18 cellular contexts compared by ENCODE assay signal in genomic region chr2:86140969-86141392, GRCh38. TPM values are rescaled to one million over a fixed set of nuclear protein-coding genes. Genes with fewer than 3 reads are reported as not detected.
A peak's percentile ranks its signal among the peaks of the same experiment; 100 is the strongest.
DNase-seq lines count a peak whose midpoint lies in the region; ATAC-seq, FAIRE-seq and TF ChIP-seq lines count a peak whose summit lies in the region.
"Had no signal": no experiment of that assay in that cellular context is flagged by ENCODE, and none has a peak within 500 bp of the region (broad histone marks: within the 10 kb centered on the region; RNA-seq: fewer than 3 reads in every experiment).

No MANE protein-coding gene starts in this region.

- no peaks in the 10 kb centered on the region for H3K27me3 Mint-ChIP-seq in CD4-positive, alpha-beta memory T cell
- H3K27me3 Mint-ChIP-seq in activated T-helper 17 cell treated with anti-CD3 and anti-CD28 coated beads, Interleukin-2, amount 50 U/mL, for 72 hours, result no peaks in the 10 kb centered on the region
- H3K27me3 Mint-ChIP-seq: activated B cell treated with CpG ODN at 0.5 μM for 24 hours; brain; CD8-positive, alpha-beta memory T cell had no signal

- no peak for ATAC-seq in activated T-helper 17 cell treated with anti-CD3 and anti-CD28 coated beads, Interleukin-2, amount 50 U/mL, for 72 hours (replicated peaks)
- no peak for ATAC-seq in gastroesophageal sphincter

- no peak for FAIRE-seq in HTR-8/SVneo (lab: Jason Lieb, UNC)
- FAIRE-seq: G401.6, GM18507, small intestine had no signal

- H3K4me3 Mint-ChIP-seq in CD4-positive, alpha-beta memory T cell, result no peak overlapping the region
- no peak overlapping the region for H3K4me3 Mint-ChIP-seq in activated T-helper 17 cell treated with anti-CD3 and anti-CD28 coated beads, Interleukin-2, amount 50 U/mL, for 72 hours
- H3K4me3 Mint-ChIP-seq: activated B cell treated with CpG ODN at 0.5 μM for 24 hours; brain; CD8-positive, alpha-beta memory T cell had no signal

- no peaks in the 10 kb centered on the region for H3K9me3 Mint-ChIP-seq in CD4-positive, alpha-beta memory T cell
- H3K9me3 Mint-ChIP-seq in activated T-helper 17 cell treated with anti-CD3 and anti-CD28 coated beads, Interleukin-2, amount 50 U/mL, for 72 hours, result no peaks in the 10 kb centered on the region
- H3K9me3 Mint-ChIP-seq: activated B cell treated with CpG ODN at 0.5 μM for 24 hours; brain; CD8-positive, alpha-beta memory T cell had no signal

- H3K4me1 Mint-ChIP-seq in CD4-positive, alpha-beta memory T cell, result peaks cover 8 to 20% (median 14%) of the 10 kb centered on the region in 4 donors
- H3K4me1 Mint-ChIP-seq in activated T-helper 17 cell treated with anti-CD3 and anti-CD28 coated beads, Interleukin-2, amount 50 U/mL, for 72 hours, result peaks cover 26% of the 10 kb centered on the region
- H3K4me1 Mint-ChIP-seq: activated B cell treated with CpG ODN at 0.5 μM for 24 hours, brain had no signal

- no peaks in the 10 kb centered on the region for H3K9me3 ChIP-seq in CD4-positive, alpha-beta memory T cell (ENCODE audit: control insufficient read depth in 1 of 2, low read length in 2 of 2)
- H3K9me3 ChIP-seq in mesodermal cell (ENCODE audit: control insufficient read depth, low read length) (no peaks in the 10 kb centered on the region), gastroesophageal sphincter (no peaks in the 10 kb centered on the region)

- TF ChIP-seq EP300 in gastroesophageal sphincter (IDR thresholded peaks at IDR 0.05), result no peak

- WGBS in mesodermal cell (ENCODE audit: insufficient coverage in 2 of 2), 2 experiments, result 86 to 100% methylated on average over 2 of the region's 4 CpGs
- WGBS in gastroesophageal sphincter (ENCODE audit: low coverage in 1 of 2), 2 donors, result 65 to 83% methylated on average over 4 of the region's 4 CpGs

- CTCF ChIA-PET in CD4-positive, alpha-beta memory T cell (lab: Charles Lee; ENCODE audit: partially characterized antibody), result no interaction called here

- H3K36me3 Mint-ChIP-seq in CD4-positive, alpha-beta memory T cell, result peaks cover 47 to 83% of the 10 kb centered on the region in 2 donors
- peaks cover 98% of the 10 kb centered on the region for H3K36me3 Mint-ChIP-seq in activated T-helper 17 cell treated with anti-CD3 and anti-CD28 coated beads, Interleukin-2, amount 50 U/mL, for 72 hours (ENCODE audit: low read depth)

- no peaks in the 10 kb centered on the region for H3K27me3 ChIP-seq in CD4-positive, alpha-beta memory T cell (ENCODE audit: insufficient read depth, low read length)
- H3K27me3 ChIP-seq in gastroesophageal sphincter, result no peaks in the 10 kb centered on the region

- DNase-seq in AG10803 (ENCODE audit: low read depth) (peak; percentile 4), NCI-H526 (lab: John Stamatoyannopoulos, UW) (no peak), HTR-8/SVneo (ENCODE audit: insufficient read length, low spot score) (no peak)
- DNase-seq in CD4-positive, alpha-beta memory T cell, result no peak
- DNase-seq: activated B cell treated with CpG ODN at 0.5 μM for 24 hours; activated T-cell treated with anti-CD3 and anti-CD28 coated beads, Interleukin-2, amount 50 U/mL, for 48 hours; CD8-positive, alpha-beta memory T cell; H7; NCI-H2171; small intestine; SW 1271 had no signal

- H3K4me3 ChIP-seq in AG10803 (ENCODE audit: low read length) (no peak overlapping the region), mesodermal cell (ENCODE audit: extremely low read depth, insufficient read depth, low read length, poor library complexity, severe bottlenecking) (no peak overlapping the region), gastroesophageal sphincter (no peak overlapping the region)
- H3K4me3 ChIP-seq in CD4-positive, alpha-beta memory T cell (ENCODE audit: low read length in 2 of 2), result no peak overlapping the region

- no peaks in the 10 kb centered on the region for H3K4me1 ChIP-seq in CD4-positive, alpha-beta memory T cell (ENCODE audit: insufficient read depth, low read length)
- H3K4me1 ChIP-seq in mesodermal cell (ENCODE audit: control insufficient read depth, insufficient read depth, low read length, poor library complexity, severe bottlenecking), result no peaks in the 10 kb centered on the region
- no peaks in the 10 kb centered on the region for H3K4me1 ChIP-seq in gastroesophageal sphincter

- peak overlapping the region in 5 of 7 donors; percentile 16 to 82 (median 62) for H3K27ac Mint-ChIP-seq in CD4-positive, alpha-beta memory T cell
- peak overlapping the region; percentile 59 for H3K27ac Mint-ChIP-seq in activated T-helper 17 cell treated with anti-CD3 and anti-CD28 coated beads, Interleukin-2, amount 50 U/mL, for 72 hours
- H3K27ac Mint-ChIP-seq: activated B cell treated with CpG ODN at 0.5 μM for 24 hours had no signal

- TF ChIP-seq CTCF in AG10803 (conservative IDR thresholded peaks at IDR 0.05; ENCODE audit: low read length) (no peak), gastroesophageal sphincter (IDR thresholded peaks at IDR 0.05) (no peak)

- no peak for TF ChIP-seq POLR2A in gastroesophageal sphincter (IDR thresholded peaks at IDR 0.05)

- peaks cover 55% of the 10 kb centered on the region for H3K36me3 ChIP-seq in CD4-positive, alpha-beta memory T cell (ENCODE audit: insufficient read depth, low read length)
- H3K36me3 ChIP-seq in mesodermal cell (ENCODE audit: control insufficient read depth, insufficient read depth, low read length) (peaks cover 99% of the 10 kb centered on the region), gastroesophageal sphincter (peaks cover 5 to 100% of the 10 kb centered on the region in 2 donors)

- no peak overlapping the region for H3K27ac ChIP-seq in CD4-positive, alpha-beta memory T cell (ENCODE audit: low read depth, low read length)
- H3K27ac ChIP-seq in mesodermal cell (ENCODE audit: low read depth, low read length, severe bottlenecking) (peak overlapping the region; percentile 12), gastroesophageal sphincter (no peak overlapping the region)
- H3K27ac ChIP-seq: HL-60 had no signal

- intact Hi-C loops in CD4-positive, alpha-beta memory T cell (cut with micrococcal nuclease), result no loop called here

- POLR2A ChIA-PET in CD4-positive, alpha-beta memory T cell (lab: Charles Lee; ENCODE audit: partially characterized antibody), result interaction anchor here (0.7 kb wide), 1 partner anchor 11 kb away, joined by 4 read pairs; no protein-coding TSS in a partner anchor

RNA-seq across cellular contexts. Expression of gene PTCD3, which starts 34.9 kb away (rescaled TPM):
- 100 to 1,000 TPM; 184 to 185 TPM for total RNA-seq in CD4-positive, alpha-beta memory T cell
- polyA plus RNA-seq in CD4-positive, alpha-beta memory T cell, result 10 to 100 TPM; 28.7 to 63.7 TPM
- total RNA-seq in activated T-helper 17 cell treated with anti-CD3 and anti-CD28 coated beads, Interleukin-2, amount 50 U/mL, for 72 hours, result 100 to 1,000 TPM; 165 to 170 TPM
- 114 TPM for polyA plus RNA-seq in mesodermal cell (2013, experiment 1 of 2)
- 114 TPM for polyA plus RNA-seq in mesodermal cell (2013, experiment 2 of 2)
- total RNA-seq in gastroesophageal sphincter, result 10 to 100 TPM; 34.7 to 85.1 (median 58.5) TPM

RNA-seq across cellular contexts. Expression of gene POLR1A, which starts 35.3 kb away (rescaled TPM):
- total RNA-seq in CD4-positive, alpha-beta memory T cell, result 10 to 100 TPM; 23.4 to 25.8 TPM
- 1 to 10 TPM in 1 of 2 donors, under 1 TPM in 1; 0.87 to 3.6 TPM for polyA plus RNA-seq in CD4-positive, alpha-beta memory T cell
- 10 to 100 TPM; 30.3 to 62.0 TPM for total RNA-seq in activated T-helper 17 cell treated with anti-CD3 and anti-CD28 coated beads, Interleukin-2, amount 50 U/mL, for 72 hours
- polyA plus RNA-seq in mesodermal cell (2013, experiment 1 of 2), result 12.6 TPM
- 10.8 TPM for polyA plus RNA-seq in mesodermal cell (2013, experiment 2 of 2)
- total RNA-seq in gastroesophageal sphincter, result 10 to 100 TPM; 15.6 to 21.7 (median 17.7) TPM

RNA-seq across cellular contexts. Expression of gene IMMT, which starts 54.3 kb away (rescaled TPM):
- total RNA-seq in CD4-positive, alpha-beta memory T cell, result 10 to 100 TPM; 77.2 to 82.7 TPM
- polyA plus RNA-seq in CD4-positive, alpha-beta memory T cell, result 10 to 100 TPM; 49.8 to 78.9 TPM
- 100 to 1,000 TPM; 138 to 163 TPM for total RNA-seq in activated T-helper 17 cell treated with anti-CD3 and anti-CD28 coated beads, Interleukin-2, amount 50 U/mL, for 72 hours
- polyA plus RNA-seq in mesodermal cell (2013, experiment 1 of 2), result 114 TPM
- 114 TPM for polyA plus RNA-seq in mesodermal cell (2013, experiment 2 of 2)
- 10 to 100 TPM; 57.3 to 72.3 (median 63.1) TPM for total RNA-seq in gastroesophageal sphincter

RNA-seq across cellular contexts. Expression of gene MRPL35, which starts 58.3 kb away (rescaled TPM):
- total RNA-seq in CD4-positive, alpha-beta memory T cell, result 10 to 100 TPM; 24.1 to 26.1 TPM
- polyA plus RNA-seq in CD4-positive, alpha-beta memory T cell, result 10 to 100 TPM; 30.9 to 39.6 TPM
- 10 to 100 TPM; 39.4 to 59.5 TPM for total RNA-seq in activated T-helper 17 cell treated with anti-CD3 and anti-CD28 coated beads, Interleukin-2, amount 50 U/mL, for 72 hours
- polyA plus RNA-seq in mesodermal cell (2013, experiment 1 of 2), result 31.9 TPM
- 35.2 TPM for polyA plus RNA-seq in mesodermal cell (2013, experiment 2 of 2)
- total RNA-seq in gastroesophageal sphincter, result 10 to 100 TPM; 21.7 to 36.4 (median 30.6) TPM
